In genomic region chr2:132037527-132038178, GRCh38 we compare ENCODE assay signal across 9 cellular contexts.
DNase-seq lines count a peak whose midpoint lies in the region; ATAC-seq and TF ChIP-seq lines count a peak whose summit lies in the region.
"Had no signal": no experiment of that assay in that cellular context is flagged by ENCODE, and none has a peak within 500 bp of the region (broad histone marks: within the 10 kb centered on the region; RNA-seq: fewer than 3 reads in every experiment).

No MANE protein-coding gene starts in this region.

- DNase-seq in DMS79 (lab: John Stamatoyannopoulos, UW) (peak; percentile 3), DMS79 treated with DMSO at 0.1 percent for 48 hours (lab: John Stamatoyannopoulos, UW) (no peak), NT2/D1 (ENCODE audit: low read depth, low spot score) (peak; percentile 47), glomerular visceral epithelial cell (ENCODE audit: extremely low spot score) (peak; percentile 1), psoas muscle (peak in 1 of 2 donors; percentile 16)

- 2 to 5% (median 4%) methylated on average over 33 to 53 of the region's 53 CpGs for WGBS in psoas muscle, 3 donors

- H3K36me3 ChIP-seq in NT2/D1 (ENCODE audit: insufficient read depth, insufficient read length, low read length) (no peaks in the 10 kb centered on the region), psoas muscle (ENCODE audit: insufficient read depth in 1 of 2, low read depth in 1 of 2) (no peaks in the 10 kb centered on the region)

- H3K9me3 ChIP-seq in NT2/D1 (ENCODE audit: insufficient read depth, low read length) (no peaks in the 10 kb centered on the region), psoas muscle (no peaks in the 10 kb centered on the region)

- H3K9ac ChIP-seq in NT2/D1 (ENCODE audit: insufficient read length, low read depth) = peak overlapping the region; percentile 61

- H3K27ac ChIP-seq in psoas muscle = no peak overlapping the region
- H3K27ac ChIP-seq: C4-2B had no signal

- intact Hi-C loops in psoas muscle (cut with DNase I) = no loop called here

- H3K27me3 ChIP-seq in NT2/D1 (ENCODE audit: insufficient read depth, insufficient read length) (peaks cover 25% of the 10 kb centered on the region), psoas muscle (ENCODE audit: insufficient read depth in 3 of 3, low read length in 2 of 3) (peaks cover 0 to 32% (median 16%) of the 10 kb centered on the region in 3 donors)

- no peak for TF ChIP-seq CTCF in psoas muscle (IDR thresholded peaks at IDR 0.05)

- no peak for ATAC-seq in psoas muscle
- ATAC-seq in GM19351 (IDR thresholded peaks at IDR 0.05; ENCODE audit: unreplicated experiment) = no peak
- ATAC-seq in GM21515 (IDR thresholded peaks at IDR 0.05; ENCODE audit: unreplicated experiment) = no peak
- no peak for ATAC-seq in GM21723 (IDR thresholded peaks at IDR 0.05; ENCODE audit: unreplicated experiment)

- H3K4me3 ChIP-seq in NT2/D1 (ENCODE audit: insufficient read length, low read depth) (peak overlapping the region; percentile 51), psoas muscle (peak overlapping the region; percentile 58)

- H3K4me1 ChIP-seq in NT2/D1 (ENCODE audit: insufficient read depth, insufficient read length) (no peaks in the 10 kb centered on the region), psoas muscle (no peaks in the 10 kb centered on the region)
